ENCODE assay signal across 16 cellular contexts in the genomic region with DNA sequence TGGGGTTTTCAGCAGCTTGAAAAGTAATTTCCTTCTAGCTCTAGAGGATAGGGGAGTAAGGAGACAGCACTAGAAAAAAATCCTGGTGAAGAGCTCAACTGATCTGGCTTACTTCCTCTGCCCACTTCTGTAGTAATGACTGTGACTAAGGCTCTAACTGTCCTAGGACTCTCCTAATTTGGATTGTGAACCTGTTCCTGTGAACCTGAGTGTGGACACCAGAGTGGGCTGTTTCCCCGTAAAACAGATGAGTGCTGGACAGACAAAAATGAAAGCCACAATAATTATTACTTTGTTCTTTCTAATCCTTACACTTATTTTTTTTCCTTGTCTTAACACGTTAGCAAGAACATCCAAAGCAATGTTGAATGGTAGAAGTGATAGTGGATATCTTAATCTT.
A peak's percentile ranks its signal among the peaks of the same experiment; 100 is the strongest.
DNase-seq lines count a peak whose midpoint lies in the region; ATAC-seq and TF ChIP-seq lines count a peak whose summit lies in the region.
"Had no signal": no experiment of that assay in that cellular context is flagged by ENCODE, and none has a peak within 500 bp of the region (broad histone marks: within the 10 kb centered on the region; RNA-seq: fewer than 3 reads in every experiment).

No MANE protein-coding gene starts in this region.

- TF ChIP-seq CTCF in HCT116 (IDR thresholded peaks at IDR 0.05 in 2 of 3, conservative IDR thresholded peaks at IDR 0.05 in 1 of 3; ENCODE audit: borderline replicate concordance in 1 of 3, insufficient read depth in 1 of 3, low read depth in 2 of 3, low read length in 2 of 3) (no peak; a peak in 1 of 6 replicates), VCaP (conservative IDR thresholded peaks at IDR 0.05) (peak; percentile 45)

- H3K27ac ChIP-seq in HCT116 (ENCODE audit: low read depth, low read length) (no peak overlapping the region), VCaP (no peak overlapping the region)
- H3K27ac ChIP-seq: psoas muscle, SJSA1 had no signal

- no peak overlapping the region for H3K9ac ChIP-seq in HCT116 (ENCODE audit: low read length)

- no peaks in the 10 kb centered on the region; a peak in 1 of 4 replicates for H3K9me3 ChIP-seq in HCT116 (ENCODE audit: control insufficient read depth in 1 of 2, insufficient read depth in 1 of 2, low read depth in 1 of 2, low read length in 2 of 2)
- H3K9me3 ChIP-seq: psoas muscle, SJSA1 had no signal

- intact Hi-C loops in HCT116 (cut with micrococcal nuclease): no loop called here

- no peak overlapping the region for H3K4me2 ChIP-seq in HCT116 (ENCODE audit: low read length)

- BruUV-seq in HCT116 (replicated peaks; lab: Mats Ljungman, UMichigan): no TSS peak

- TF ChIP-seq POLR2A in HCT116 (IDR thresholded peaks at IDR 0.05; ENCODE audit: borderline replicate concordance, extremely low read depth, insufficient read depth, insufficient read length): no peak

- peak; percentile 6 for DNase-seq in AG08396 (ENCODE audit: low spot score)
- DNase-seq in HCT116 (ENCODE audit: low read depth, low spot score): no peak
- peak; percentile 25 for DNase-seq in glomerular visceral epithelial cell (ENCODE audit: extremely low spot score)
- no peak for DNase-seq in KBM-7
- no peak for DNase-seq in occipital lobe (lab: John Stamatoyannopoulos, UW)
- no peak for DNase-seq in NCI-H2029 treated with DMSO at 0.1 percent for 48 hours (lab: John Stamatoyannopoulos, UW)
- DNase-seq: activated CD8-positive, alpha-beta memory T cell treated with anti-CD3 and anti-CD28 coated beads, Interleukin-2, amount 50 U/mL, for 4 hours; NCI-H1436; NCI-H748 treated with DMSO at 0.1 percent for 48 hours; psoas muscle; stimulated activated CD4-positive, alpha-beta T cell treated with anti-CD3 and anti-CD28 coated beads, Interleukin-2, amount 100 ng/mL, for 48 hours; stimulated activated naive CD4-positive, alpha-beta T cell had no signal

- no peak overlapping the region for H3K4me3 ChIP-seq in HCT116 (replicated peaks in 1 of 2; ENCODE audit: low read depth in 1 of 2, low read length in 2 of 2)
- H3K4me3 ChIP-seq: psoas muscle, SJSA1 had no signal

- H3K9me2 ChIP-seq in HCT116 (ENCODE audit: insufficient read depth): no peaks in the 10 kb centered on the region

- CTCF ChIA-PET in HCT116 (lab: Charles Lee): no interaction called here

- POLR2A ChIA-PET in HCT116 (lab: Charles Lee): no interaction called here

- H2AFZ ChIP-seq in HCT116 (ENCODE audit: low read depth, low read length, poor library complexity, severe bottlenecking): no peak overlapping the region

- H4K20me1 ChIP-seq in HCT116 (ENCODE audit: insufficient read depth): no peaks in the 10 kb centered on the region

- ATAC-seq in HCT116: no peak
- ATAC-seq in HG02981 (IDR thresholded peaks at IDR 0.05; ENCODE audit: unreplicated experiment): no peak
- ATAC-seq: psoas muscle, WTC11 had no signal

- RAD21 ChIA-PET in HCT116 (lab: Charles Lee; ENCODE audit: low non-redundant PET in 1 of 2, low total read pairs in 2 of 2, uncharacterized antibody in 2 of 2, unreplicated experiment in 2 of 2): no interaction called here

- no peaks in the 10 kb centered on the region for H3K27me3 ChIP-seq in HCT116 (ENCODE audit: insufficient read depth, low read length)
- H3K27me3 ChIP-seq: SJSA1 had no signal

- H3K36me3 ChIP-seq in HCT116 (ENCODE audit: control insufficient read depth in 1 of 2, insufficient read depth in 2 of 2, low read length in 2 of 2): no peaks in the 10 kb centered on the region
- H3K36me3 ChIP-seq: SJSA1 had no signal

- in situ Hi-C loops in KBM-7 (cut with MboI; ENCODE audit: low pct_unique_long_range_greater_than_20kb, low sequenced_read_pairs): no loop called here

- TF ChIP-seq RAD21 in HCT116 (IDR thresholded peaks at IDR 0.05; ENCODE audit: low read depth): peak; percentile 29; the same call in 1 of the 2 replicates

- no peaks in the 10 kb centered on the region for H3K79me2 ChIP-seq in HCT116 (ENCODE audit: insufficient read depth, low read length)

- no peaks in the 10 kb centered on the region for H3K4me1 ChIP-seq in HCT116 (ENCODE audit: control insufficient read depth in 1 of 2, insufficient read depth in 2 of 2, low read length in 2 of 2)
- H3K4me1 ChIP-seq: psoas muscle, SJSA1 had no signal

TF ChIP-seq in HCT116, 20 proteins besides CTCF, POLR2A, EP300 and RAD21:
- TF ChIP-seq YY1 (IDR thresholded peaks at IDR 0.05; ENCODE audit: extremely low read depth, insufficient replicate concordance, low read depth, low read length): no peak
- no peak for TF ChIP-seq CEBPB (IDR thresholded peaks at IDR 0.05; ENCODE audit: low read depth)
- TF ChIP-seq POLR2AphosphoS5 (IDR thresholded peaks at IDR 0.05; ENCODE audit: low read depth, low read length): no peak
- no peak for TF ChIP-seq EZH2 (IDR thresholded peaks at IDR 0.05)
- TF ChIP-seq EGR1 (IDR thresholded peaks at IDR 0.05; ENCODE audit: low read depth): no peak
- TF ChIP-seq, protein P1, sequence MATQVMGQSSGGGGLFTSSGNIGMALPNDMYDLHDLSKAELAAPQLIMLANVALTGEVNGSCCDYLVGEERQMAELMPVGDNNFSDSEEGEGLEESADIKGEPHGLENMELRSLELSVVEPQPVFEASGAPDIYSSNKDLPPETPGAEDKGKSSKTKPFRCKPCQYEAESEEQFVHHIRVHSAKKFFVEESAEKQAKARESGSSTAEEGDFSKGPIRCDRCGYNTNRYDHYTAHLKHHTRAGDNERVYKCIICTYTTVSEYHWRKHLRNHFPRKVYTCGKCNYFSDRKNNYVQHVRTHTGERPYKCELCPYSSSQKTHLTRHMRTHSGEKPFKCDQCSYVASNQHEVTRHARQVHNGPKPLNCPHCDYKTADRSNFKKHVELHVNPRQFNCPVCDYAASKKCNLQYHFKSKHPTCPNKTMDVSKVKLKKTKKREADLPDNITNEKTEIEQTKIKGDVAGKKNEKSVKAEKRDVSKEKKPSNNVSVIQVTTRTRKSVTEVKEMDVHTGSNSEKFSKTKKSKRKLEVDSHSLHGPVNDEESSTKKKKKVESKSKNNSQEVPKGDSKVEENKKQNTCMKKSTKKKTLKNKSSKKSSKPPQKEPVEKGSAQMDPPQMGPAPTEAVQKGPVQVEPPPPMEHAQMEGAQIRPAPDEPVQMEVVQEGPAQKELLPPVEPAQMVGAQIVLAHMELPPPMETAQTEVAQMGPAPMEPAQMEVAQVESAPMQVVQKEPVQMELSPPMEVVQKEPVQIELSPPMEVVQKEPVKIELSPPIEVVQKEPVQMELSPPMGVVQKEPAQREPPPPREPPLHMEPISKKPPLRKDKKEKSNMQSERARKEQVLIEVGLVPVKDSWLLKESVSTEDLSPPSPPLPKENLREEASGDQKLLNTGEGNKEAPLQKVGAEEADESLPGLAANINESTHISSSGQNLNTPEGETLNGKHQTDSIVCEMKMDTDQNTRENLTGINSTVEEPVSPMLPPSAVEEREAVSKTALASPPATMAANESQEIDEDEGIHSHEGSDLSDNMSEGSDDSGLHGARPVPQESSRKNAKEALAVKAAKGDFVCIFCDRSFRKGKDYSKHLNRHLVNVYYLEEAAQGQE (IDR thresholded peaks at IDR 0.05; ENCODE audit: low read depth): no peak
- TF ChIP-seq MAX (IDR thresholded peaks at IDR 0.05): no peak
- no peak for TF ChIP-seq ZNF274 (IDR thresholded peaks at IDR 0.05; ENCODE audit: low read depth, low read length)

Comparison
In these comparisons a context has a peak if more than half of its experiments do, and no peak if none do; other contexts are left out.
1. DNase-seq: peak in AG08396 (single experiment) and glomerular visceral epithelial cell (single experiment); none in HCT116 (single experiment), KBM-7 (single experiment), occipital lobe (single experiment) and NCI-H2029 treated with DMSO at 0.1 percent for 48 hours (single experiment).